17 cellular contexts compared by ENCODE assay signal in the genomic region with DNA sequence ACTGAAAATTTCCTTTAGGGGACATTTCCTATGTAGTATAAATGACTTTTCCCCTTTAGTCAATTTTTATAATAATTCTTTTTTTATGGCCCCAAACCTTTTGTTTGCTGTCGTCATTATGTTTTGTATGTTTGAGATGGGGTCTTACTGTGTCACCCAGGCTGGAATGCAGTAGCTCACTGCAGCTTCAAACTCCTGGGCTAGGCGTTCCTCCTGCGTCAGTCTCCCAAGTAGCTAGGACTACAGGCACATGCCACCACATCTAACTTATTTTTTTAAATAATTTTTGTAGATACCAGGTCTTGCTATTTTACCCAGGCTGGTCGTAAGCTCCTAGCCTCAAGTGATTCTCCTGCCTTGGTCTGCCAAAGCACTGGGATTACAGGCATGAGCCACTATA. TPM values are rescaled to one million over a fixed set of nuclear protein-coding genes. Genes with fewer than 3 reads are reported as not detected.
DNase-seq lines count a peak whose midpoint lies in the region; ATAC-seq and TF ChIP-seq lines count a peak whose summit lies in the region.
"Had no signal": no experiment of that assay in that cellular context is flagged by ENCODE, and none has a peak within 500 bp of the region (broad histone marks: within the 10 kb centered on the region; RNA-seq: fewer than 3 reads in every experiment).

No MANE protein-coding gene starts in this region.

- no peak overlapping the region for H3K9ac ChIP-seq in OCI-LY3 (ENCODE audit: low read length)

- H3K4me3 Mint-ChIP-seq in CD4-positive, CD25-positive, alpha-beta regulatory T cell, result no peak overlapping the region

- H3K4me1 Mint-ChIP-seq in CD4-positive, CD25-positive, alpha-beta regulatory T cell, result peaks cover 10 to 37% (median 20%) of the 10 kb centered on the region in 4 donors

- no peaks in the 10 kb centered on the region for H3K79me2 ChIP-seq in OCI-LY3 (ENCODE audit: low read length)

- H3K4me1 ChIP-seq in CD4-positive, CD25-positive, alpha-beta regulatory T cell (ENCODE audit: control insufficient read depth, insufficient read depth, low read length, poor library complexity, severe bottlenecking), result peaks cover 5% of the 10 kb centered on the region
- H3K4me1 ChIP-seq in OCI-LY3 (ENCODE audit: low read length), result peaks cover 22% of the 10 kb centered on the region
- peaks cover 13 to 20% of the 10 kb centered on the region in 2 donors for H3K4me1 ChIP-seq in adrenal gland (replicated peaks in 1 of 2)
- no peaks in the 10 kb centered on the region for H3K4me1 ChIP-seq in Peyer's patch
- H3K4me1 ChIP-seq: SJSA1 had no signal

- peak overlapping the region; percentile 37 for H3K4me2 ChIP-seq in OCI-LY3 (ENCODE audit: low read length)

- no peak overlapping the region for H3K27ac Mint-ChIP-seq in CD4-positive, CD25-positive, alpha-beta regulatory T cell

- TF ChIP-seq CTCF in OCI-LY3 (IDR thresholded peaks at IDR 0.05; ENCODE audit: low read depth, low read length), result no peak
- TF ChIP-seq CTCF in adrenal gland (IDR thresholded peaks at IDR 0.05), result no peak
- no peak for TF ChIP-seq CTCF in Peyer's patch (IDR thresholded peaks at IDR 0.05)

- H3K36me3 Mint-ChIP-seq in CD4-positive, CD25-positive, alpha-beta regulatory T cell, result no peaks in the 10 kb centered on the region

- TF ChIP-seq POLR2A in adrenal gland (IDR thresholded peaks at IDR 0.05) (no peak), Peyer's patch (IDR thresholded peaks at IDR 0.05) (no peak)

- no peak overlapping the region for H3K27ac ChIP-seq in CD4-positive, CD25-positive, alpha-beta regulatory T cell (ENCODE audit: insufficient read depth, low read length, poor library complexity, severe bottlenecking)
- peak overlapping the region; percentile 19 for H3K27ac ChIP-seq in KOPT-K1 (ENCODE audit: low read depth, low read length, poor library complexity, severe bottlenecking)
- H3K27ac ChIP-seq in OCI-LY3 (ENCODE audit: low read length), result no peak overlapping the region
- H3K27ac ChIP-seq in adrenal gland, result peak overlapping the region in 3 of 5 donors; percentile 1 to 4 (median 1)
- H3K27ac ChIP-seq in Peyer's patch, result no peak overlapping the region
- H3K27ac ChIP-seq: SJSA1 had no signal

- H3K36me3 ChIP-seq in CD4-positive, CD25-positive, alpha-beta regulatory T cell (ENCODE audit: control insufficient read depth, insufficient read depth, low read length), result no peaks in the 10 kb centered on the region
- H3K36me3 ChIP-seq in KOPT-K1 (ENCODE audit: insufficient read depth, low read length) (no peaks in the 10 kb centered on the region), OCI-LY3 (replicated peaks; ENCODE audit: low read depth, low read length) (no peaks in the 10 kb centered on the region), adrenal gland (replicated peaks in 1 of 2) (no peaks in the 10 kb centered on the region), Peyer's patch (no peaks in the 10 kb centered on the region)
- H3K36me3 ChIP-seq: SJSA1 had no signal

- H2AFZ ChIP-seq in OCI-LY3 (ENCODE audit: low read depth, low read length), result no peak overlapping the region

- no peaks in the 10 kb centered on the region for H3K27me3 Mint-ChIP-seq in CD4-positive, CD25-positive, alpha-beta regulatory T cell

- intact Hi-C loops in adrenal gland (cut with DNase I), result no loop called here

- peaks cover 0 to 1% (median 0%) of the 10 kb centered on the region in 7 donors for H3K9me3 Mint-ChIP-seq in CD4-positive, CD25-positive, alpha-beta regulatory T cell

- DNase-seq in CD4-positive, CD25-positive, alpha-beta regulatory T cell, result no peak
- no peak for DNase-seq in adrenal gland
- DNase-seq in Peyer's patch, result no peak
- no peak for DNase-seq in HuH-7.5 (ENCODE audit: low spot score)
- DNase-seq in NCI-H748 (lab: John Stamatoyannopoulos, UW; ENCODE audit: unreplicated experiment), result no peak
- DNase-seq: ACHN, C1 segment of cervical spinal cord, DMS53, EL, NCI-H1694, NCI-H2081, NCI-H2171, NCI-H446, NCI-H526 had no signal

- no peak for ATAC-seq in CD4-positive, CD25-positive, alpha-beta regulatory T cell (ENCODE audit: low read depth in 2 of 2)

- H4K20me1 ChIP-seq in OCI-LY3 (ENCODE audit: insufficient read depth, low read length), result no peaks in the 10 kb centered on the region

- H3K27me3 ChIP-seq in CD4-positive, CD25-positive, alpha-beta regulatory T cell (ENCODE audit: control insufficient read depth, insufficient read depth, low read length), result no peaks in the 10 kb centered on the region
- H3K27me3 ChIP-seq in OCI-LY3 (ENCODE audit: low read depth, low read length) (peaks cover 35% of the 10 kb centered on the region), adrenal gland (no peaks in the 10 kb centered on the region), Peyer's patch (no peaks in the 10 kb centered on the region)

- peak overlapping the region; percentile 1 for H3K4me3 ChIP-seq in CD4-positive, CD25-positive, alpha-beta regulatory T cell (ENCODE audit: low read depth, low read length)
- H3K4me3 ChIP-seq in OCI-LY3 (ENCODE audit: low read length) (0 out of 2 replicates have a peak overlapping the region, but pooled peaks have one; percentile 1), adrenal gland (no peak overlapping the region), Peyer's patch (no peak overlapping the region)
- H3K4me3 ChIP-seq: SJSA1 had no signal

- no peaks in the 10 kb centered on the region for H3K9me3 ChIP-seq in CD4-positive, CD25-positive, alpha-beta regulatory T cell (ENCODE audit: control insufficient read depth in 2 of 2, low read length in 2 of 2)
- H3K9me3 ChIP-seq in KOPT-K1 (ENCODE audit: insufficient read depth, low read length, poor library complexity, severe bottlenecking) (no peaks in the 10 kb centered on the region), OCI-LY3 (ENCODE audit: insufficient read depth, low read length) (no peaks in the 10 kb centered on the region), adrenal gland (replicated peaks in 1 of 3) (no peaks in the 10 kb centered on the region), Peyer's patch (no peaks in the 10 kb centered on the region)
- H3K9me3 ChIP-seq: SJSA1 had no signal

- 82 to 89% (median 83%) methylated on average over 4 of the region's 4 CpGs for WGBS in adrenal gland, 4 donors

RNA-seq across cellular contexts. Expression of a gene that starts 30.8 kb away (rescaled TPM):
- total RNA-seq in CD4-positive, CD25-positive, alpha-beta regulatory T cell, result 46.8 TPM
- polyA plus RNA-seq in CD4-positive, CD25-positive, alpha-beta regulatory T cell, result 10 to 100 TPM; 47.5 to 75.2 (median 51.4) TPM
- total RNA-seq in adrenal gland, result 100 to 1,000 TPM in 7 of 8 donors, 10 to 100 TPM in 1; 40.0 to 351 (median 178) TPM
- polyA plus RNA-seq in adrenal gland, result 100 to 1,000 TPM in 2 of 3 donors, 10 to 100 TPM in 1; 71.8 to 172 (median 127) TPM
- total RNA-seq in Peyer's patch, result 100 to 1,000 TPM in 1 of 4 donors, 10 to 100 TPM in 3; 68.1 to 118 (median 86.0) TPM

RNA-seq across cellular contexts. Expression of a gene that starts 32.4 kb away (rescaled TPM):
- total RNA-seq in CD4-positive, CD25-positive, alpha-beta regulatory T cell, result 124 TPM
- polyA plus RNA-seq in CD4-positive, CD25-positive, alpha-beta regulatory T cell, result 10 to 100 TPM; 59.6 to 81.3 (median 69.9) TPM
- total RNA-seq in adrenal gland (10 to 100 TPM; 24.5 to 75.2 (median 60.9) TPM), Peyer's patch (10 to 100 TPM; 33.3 to 70.1 (median 48.0) TPM)
- polyA plus RNA-seq in adrenal gland, result 10 to 100 TPM; 19.5 to 25.8 (median 20.5) TPM

Comparison
In these comparisons a context has a peak if more than half of its experiments do, and no peak if none do; other contexts are left out.
1. H3K27ac ChIP-seq: peak in KOPT-K1 (single experiment) and adrenal gland (3 of 5); none in CD4-positive, CD25-positive, alpha-beta regulatory T cell (single experiment), OCI-LY3 (single experiment) and Peyer's patch (0 of 4).
2. H3K4me3 ChIP-seq: peak in CD4-positive, CD25-positive, alpha-beta regulatory T cell (single experiment) and OCI-LY3 (single experiment); none in adrenal gland (0 of 4) and Peyer's patch (0 of 4).